In genomic region chr6:107637316-107637715, GRCh38 we compare ENCODE assay signal across 22 cellular contexts.
"Had no signal": no experiment of that assay in that cellular context is flagged by ENCODE, and none has a peak within 500 bp of the region (broad histone marks: within the 10 kb centered on the region; RNA-seq: fewer than 3 reads in every experiment).

No MANE protein-coding gene starts in this region.

- DNase-seq: activated CD4-positive, alpha-beta T cell treated with anti-CD3 and anti-CD28 coated beads for 36 hours; activated CD4-positive, alpha-beta T cell treated with anti-CD3 and anti-CD28 coated beads, Interleukin-2, amount 10 ng/mL, durations not matched to agents 7 days and 5 days; activated CD4-positive, alpha-beta T cell treated with anti-CD3 and anti-CD28 coated beads, Interleukin-2, amount 50 U/mL, for 48 hours; activated CD8-positive, alpha-beta T cell treated with anti-CD3 and anti-CD28 coated beads, Interleukin-2, amount 10 ng/mL, durations not matched to agents 7 days and 5 days; activated gamma-delta T cell; activated naive CD4-positive, alpha-beta T cell treated with Interleukin-2 at 50 U/mL for 16 hours; activated naive CD8-positive, alpha-beta T cell treated with anti-CD3 and anti-CD28 coated beads, Interleukin-2, amount 10 ng/mL, durations not matched to agents 7 days and 5 days; activated T-cell treated with anti-CD3 and anti-CD28 coated beads, Interleukin-2, amount 50 U/mL, for 24 hours; amygdala; NCI-H1048; NCI-H1436 treated with DMSO at 0.1 percent for 48 hours; NCI-H1694 treated with DMSO at 0.1 percent for 48 hours; NCI-H2029; NCI-H510A; NCI-H526; NCI-H748 treated with DMSO at 0.1 percent for 48 hours; NK-92 treated with Interleukin-12 subunit alpha and Interleukin-12 subunit beta, amount 100 ng/mL, for 24 hours; Right ventricle myocardium superior had no signal

- FAIRE-seq: TTC549 had no signal

- H3K9me3 ChIP-seq: ascending aorta, breast epithelium had no signal

- H3K4me1 ChIP-seq: breast epithelium had no signal

- H3K36me3 ChIP-seq: ascending aorta, breast epithelium had no signal

- H3K4me3 ChIP-seq: ascending aorta, breast epithelium had no signal

- H3K27me3 ChIP-seq: ascending aorta had no signal

- H3K27ac ChIP-seq: ascending aorta, breast epithelium had no signal

- ATAC-seq: activated CD4-positive, alpha-beta T cell treated with anti-CD3 and anti-CD28 coated beads for 36 hours; activated CD4-positive, CD25-positive, alpha-beta regulatory T cell treated with anti-CD3 and anti-CD28 coated beads, Interleukin-2, amount 50 U/mL, for 24 hours; activated CD8-positive, alpha-beta T cell treated with anti-CD3 and anti-CD28 coated beads, Interleukin-2, amount 10 ng/mL, durations not matched to agents 7 days and 5 days had no signal
